ENCODE assay signal across 27 cellular contexts in the genomic region with DNA sequence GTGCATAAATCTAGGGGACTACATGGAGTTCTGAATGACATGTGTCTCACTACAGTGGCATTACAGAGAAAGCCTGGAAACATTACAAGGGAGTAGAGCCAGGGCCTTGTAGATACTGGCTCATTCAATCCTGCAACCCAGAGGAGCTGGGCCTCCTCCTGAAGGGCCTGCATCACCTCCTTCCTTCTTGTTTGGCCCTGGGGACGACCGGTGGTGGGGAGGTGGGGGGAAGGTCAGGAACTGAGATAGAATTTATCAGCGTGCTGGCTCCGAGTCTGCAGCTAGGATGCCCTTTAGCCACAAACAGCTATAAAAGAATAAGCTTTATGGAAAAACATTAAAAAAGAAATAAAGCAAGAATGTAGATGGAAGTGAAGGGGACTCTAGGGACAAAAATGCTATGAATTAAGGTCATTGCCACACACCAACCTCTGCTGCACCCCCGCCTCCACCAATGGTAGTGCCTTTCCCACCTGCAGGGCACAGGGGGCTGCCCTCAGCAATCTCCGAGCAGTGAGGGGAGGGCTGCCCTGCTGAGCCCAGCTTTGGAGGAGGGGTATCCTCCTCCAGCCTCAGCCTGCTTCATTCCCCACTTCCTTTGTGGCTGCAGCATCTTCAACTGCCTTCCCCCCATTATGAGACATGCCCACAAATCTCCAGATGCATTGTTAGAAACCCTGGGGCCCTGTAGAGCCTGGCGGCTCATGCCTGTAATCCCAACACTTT. TPM values are rescaled to one million over a fixed set of nuclear protein-coding genes. Genes with fewer than 3 reads are reported as not detected.
"Had no signal": no experiment of that assay in that cellular context is flagged by ENCODE, and none has a peak within 500 bp of the region (broad histone marks: within the 10 kb centered on the region; RNA-seq: fewer than 3 reads in every experiment).

No MANE protein-coding gene starts in this region.

- H3K27me3 ChIP-seq: cardiac muscle cell had no signal

- H3K4me3 ChIP-seq: cardiac muscle cell, SK-N-MC had no signal

- H3K27ac ChIP-seq: brain microvascular endothelial cell, cardiac muscle cell, KMS-11, SK-N-MC, VCaP had no signal

- H3K9ac ChIP-seq: KMS-11 had no signal

- H3K36me3 ChIP-seq: brain microvascular endothelial cell, cardiac muscle cell had no signal

- H3K4me2 ChIP-seq: KMS-11 had no signal

- ATAC-seq: activated CD4-positive, alpha-beta T cell treated with anti-CD3 and anti-CD28 coated beads for 36 hours; activated T-cell treated with anti-CD3 and anti-CD28 coated beads, Interleukin-2, amount 50 U/mL, for 72 hours; Panc1; Right ventricle myocardium inferior had no signal

- DNase-seq: activated CD4-positive, alpha-beta memory T cell treated with anti-CD3 and anti-CD28 coated beads, Interleukin-2, amount 10 ng/mL, durations not matched to agents 7 days and 5 days; activated CD4-positive, alpha-beta T cell treated with anti-CD3 and anti-CD28 coated beads for 36 hours; activated CD4-positive, alpha-beta T cell treated with anti-CD3 and anti-CD28 coated beads, Interleukin-2, amount 50 U/mL, for 1 hour; activated CD8-positive, alpha-beta memory T cell treated with anti-CD3 and anti-CD28 coated beads, Interleukin-2, amount 50 U/mL, for 4 hours; activated gamma-delta T cell treated with Interleukin-2 at 50 U/mL for 16 hours; activated naive CD4-positive, alpha-beta T cell treated with anti-CD3 and anti-CD28 coated beads, Interleukin-2, amount 10 ng/mL, durations not matched to agents 7 days and 5 days; activated naive CD8-positive, alpha-beta T cell treated with anti-CD3 and anti-CD28 coated beads for 36 hours; activated T-cell treated with anti-CD3 and anti-CD28 coated beads, Interleukin-2, amount 50 U/mL, for 72 hours; brain microvascular endothelial cell; cerebellar nuclear complex; NCI-H1048; NCI-H146; NCI-H1930; NCI-H2171; NCI-H2227 treated with DMSO at 0.1 percent for 48 hours; NCI-H446 treated with DMSO at 0.1 percent for 48 hours; NCI-H524 treated with DMSO at 0.1 percent for 48 hours; NCI-H774; RPMI8226; T-helper 1 cell had no signal

RNA-seq across cellular contexts. Expression of a gene that starts 18.8 kb away (rescaled TPM):
- total RNA-seq: M059J had no signal
